In genomic region chr4:140252742-140253555, GRCh38 we compare ENCODE assay signal across 7 cellular contexts.
DNase-seq lines count a peak whose midpoint lies in the region; ATAC-seq and TF ChIP-seq lines count a peak whose summit lies in the region.

No MANE protein-coding gene starts in this region.

- no peak overlapping the region for H3K27ac Mint-ChIP-seq in activated CD8-positive, alpha-beta T cell treated with anti-CD3 and anti-CD28 coated beads for 36 hours

- peaks cover 25% of the 10 kb centered on the region for H3K4me1 Mint-ChIP-seq in activated CD8-positive, alpha-beta T cell treated with anti-CD3 and anti-CD28 coated beads for 36 hours (ENCODE audit: low read depth)

- POLR2A ChIA-PET in activated CD8-positive, alpha-beta T cell treated with anti-CD3 and anti-CD28 coated beads for 36 hours (lab: Charles Lee): interaction anchor here (1.2 to 3.1 kb wide), 3 partner anchors 10 to 100 kb away, joined by 3 to 11 read pairs (median 4); partner anchors contain the start of gene MAML3

- H3K36me3 Mint-ChIP-seq in activated CD8-positive, alpha-beta T cell treated with anti-CD3 and anti-CD28 coated beads for 36 hours (ENCODE audit: low read depth): no peaks in the 10 kb centered on the region

- 1% methylated on average over 70 to 72 of the region's 72 CpGs for WGBS in ectodermal cell, 2 experiments

- H3K27me3 ChIP-seq in ectodermal cell (ENCODE audit: control insufficient read depth, insufficient read depth, low read length, poor library complexity, severe bottlenecking): peaks cover 4% of the 10 kb centered on the region
- H3K27me3 ChIP-seq in lower lobe of right lung (ENCODE audit: low read depth): no peaks in the 10 kb centered on the region

- peak; percentile 97 for TF ChIP-seq CTCF in activated CD8-positive, alpha-beta T cell treated with anti-CD3 and anti-CD28 coated beads for 36 hours (IDR thresholded peaks at IDR 0.05)
- peak; percentile 93 for TF ChIP-seq CTCF in lower lobe of right lung (IDR thresholded peaks at IDR 0.05)

- DNase-seq in NCI-H510A treated with DMSO at 0.1 percent for 48 hours (lab: John Stamatoyannopoulos, UW): peak; percentile 40
- DNase-seq in activated CD8-positive, alpha-beta T cell treated with anti-CD3 and anti-CD28 coated beads for 36 hours: peak; percentile 62
- DNase-seq in lower lobe of right lung: peak; percentile 82
- DNase-seq in stimulated activated CD4-positive, alpha-beta T cell treated with anti-CD3 and anti-CD28 coated beads, Interleukin-4, amount 100 ng/mL, for 48 hours (ENCODE audit: low read depth in 2 of 2): peak; percentile 40 to 59

- H3K4me3 ChIP-seq in ectodermal cell (ENCODE audit: insufficient read depth, low read depth, low read length): peak overlapping the region; percentile 34
- peak overlapping the region; percentile 75 for H3K4me3 ChIP-seq in lower lobe of right lung

- ATAC-seq in GM18498 (IDR thresholded peaks at IDR 0.05; ENCODE audit: unreplicated experiment) (peak; percentile 60), HG03095 (IDR thresholded peaks at IDR 0.05; ENCODE audit: unreplicated experiment) (peak; percentile 70), lower lobe of right lung (peak; percentile 94 to 95)
- peak; percentile 69 for ATAC-seq in activated CD8-positive, alpha-beta T cell treated with anti-CD3 and anti-CD28 coated beads for 36 hours

- H3K27me3 Mint-ChIP-seq in activated CD8-positive, alpha-beta T cell treated with anti-CD3 and anti-CD28 coated beads for 36 hours: peaks cover 11% of the 10 kb centered on the region

- H3K9me3 ChIP-seq in ectodermal cell (ENCODE audit: control insufficient read depth, low read length) (no peaks in the 10 kb centered on the region), lower lobe of right lung (no peaks in the 10 kb centered on the region)

- H3K4me1 ChIP-seq in ectodermal cell (ENCODE audit: control insufficient read depth, insufficient read depth, low read length): peaks cover 24% of the 10 kb centered on the region
- H3K4me1 ChIP-seq in lower lobe of right lung: peaks cover 24% of the 10 kb centered on the region

- peak overlapping the region; percentile 29 for H3K4me3 Mint-ChIP-seq in activated CD8-positive, alpha-beta T cell treated with anti-CD3 and anti-CD28 coated beads for 36 hours

- no peaks in the 10 kb centered on the region for H3K9me3 Mint-ChIP-seq in activated CD8-positive, alpha-beta T cell treated with anti-CD3 and anti-CD28 coated beads for 36 hours

- CTCF ChIA-PET in activated CD8-positive, alpha-beta T cell treated with anti-CD3 and anti-CD28 coated beads for 36 hours (lab: Charles Lee): interaction anchor here (0.6 to 6.5 kb wide), 48 partner anchors 10 to 596 kb away, joined by 3 to 65 read pairs (median 4); partner anchors contain the start of gene MAML3

- H3K36me3 ChIP-seq in ectodermal cell (ENCODE audit: control insufficient read depth, insufficient read depth, low read length) (no peaks in the 10 kb centered on the region), lower lobe of right lung (no peaks in the 10 kb centered on the region)

- intact Hi-C loops in activated CD8-positive, alpha-beta T cell treated with anti-CD3 and anti-CD28 coated beads for 36 hours (cut with micrococcal nuclease): loop anchor here (2.0 to 10.0 kb wide), 3 partner anchors 240 to 598 kb away; no protein-coding TSS in a partner anchor
- intact Hi-C loops in lower lobe of right lung (cut with DNase I): loop anchor here (10.0 kb wide), 1 partner anchor 238 kb away; no protein-coding TSS in a partner anchor

- H3K27ac ChIP-seq in ectodermal cell (ENCODE audit: insufficient read depth, low read depth, low read length, poor library complexity, severe bottlenecking) (no peak overlapping the region), lower lobe of right lung (peak overlapping the region; percentile 93)
